Comparison of ENCODE assay signal across 23 cellular contexts in genomic region chr12:46743471-46743870, GRCh38.
"Had no signal": no experiment of that assay in that cellular context is flagged by ENCODE, and none has a peak within 500 bp of the region (broad histone marks: within the 10 kb centered on the region; RNA-seq: fewer than 3 reads in every experiment).

No MANE protein-coding gene starts in this region.

- H3K4me3 ChIP-seq: adrenal gland, SK-N-MC had no signal

- H3K27me3 ChIP-seq: adrenal gland had no signal

- H3K36me3 Mint-ChIP-seq: activated CD4-positive, alpha-beta memory T cell treated with anti-CD3 and anti-CD28 coated beads for 36 hours; activated naive CD4-positive, alpha-beta T cell treated with anti-CD3 and anti-CD28 coated beads, Interleukin-2, amount 10 ng/mL, durations not matched to agents 7 days and 5 days had no signal

- H3K36me3 ChIP-seq: adrenal gland had no signal

- H3K4me3 Mint-ChIP-seq: activated CD4-positive, alpha-beta memory T cell treated with anti-CD3 and anti-CD28 coated beads for 36 hours; activated CD4-positive, alpha-beta T cell treated with anti-CD3 and anti-CD28 coated beads, Interleukin-2, amount 10 ng/mL, durations not matched to agents 7 days and 5 days; activated naive CD4-positive, alpha-beta T cell treated with anti-CD3 and anti-CD28 coated beads, Interleukin-2, amount 10 ng/mL, durations not matched to agents 7 days and 5 days; activated naive CD8-positive, alpha-beta T cell treated with anti-CD3 and anti-CD28 coated beads for 36 hours; activated T-cell treated with anti-CD3 and anti-CD28 coated beads, Interleukin-2, amount 50 U/mL, for 4 hours had no signal

- H3K27me3 Mint-ChIP-seq: activated naive CD8-positive, alpha-beta T cell treated with anti-CD3 and anti-CD28 coated beads for 36 hours had no signal

- DNase-seq: activated CD4-positive, alpha-beta memory T cell treated with anti-CD3 and anti-CD28 coated beads for 36 hours; activated CD4-positive, alpha-beta T cell treated with anti-CD3 and anti-CD28 coated beads, Interleukin-2, amount 10 ng/mL, durations not matched to agents 7 days and 5 days; activated CD4-positive, CD25-positive, alpha-beta regulatory T cell; activated CD8-positive, alpha-beta memory T cell treated with anti-CD3 and anti-CD28 coated beads for 24 hours; activated gamma-delta T cell treated with Interleukin-2 at 50 U/mL for 16 hours; activated naive CD4-positive, alpha-beta T cell treated with anti-CD3 and anti-CD28 coated beads, Interleukin-2, amount 10 ng/mL, durations not matched to agents 7 days and 5 days; activated naive CD8-positive, alpha-beta T cell treated with anti-CD3 and anti-CD28 coated beads for 36 hours; activated T-cell treated with anti-CD3 and anti-CD28 coated beads, Interleukin-2, amount 50 U/mL, for 4 hours; adrenal gland; anterior cingulate cortex; central memory CD4-positive, alpha-beta T cell; KG1; NCI-H1092; NCI-H1417; NCI-H2029; NCI-H2107; NCI-H2171 treated with DMSO at 0.1 percent for 48 hours; NCI-H226; NCI-H526 treated with DMSO at 0.1 percent for 48 hours; NCI-H82; T-helper 1 cell had no signal

- H3K27ac Mint-ChIP-seq: activated CD4-positive, alpha-beta memory T cell treated with anti-CD3 and anti-CD28 coated beads for 36 hours; activated CD4-positive, alpha-beta T cell treated with anti-CD3 and anti-CD28 coated beads, Interleukin-2, amount 10 ng/mL, durations not matched to agents 7 days and 5 days; activated naive CD4-positive, alpha-beta T cell treated with anti-CD3 and anti-CD28 coated beads, Interleukin-2, amount 10 ng/mL, durations not matched to agents 7 days and 5 days; activated naive CD8-positive, alpha-beta T cell treated with anti-CD3 and anti-CD28 coated beads for 36 hours; activated T-helper 2 cell treated with anti-CD3 and anti-CD28 coated beads, Interferon-gamma antibody, Interleukin-2, Interleukin-4, amounts not matched to agents 10 μg/mL and 5 μg/mL and 100 μg/mL, durations not matched to agents 14 hours and 24 hours and 36 hours had no signal

- H3K4me1 Mint-ChIP-seq: activated CD4-positive, alpha-beta T cell treated with anti-CD3 and anti-CD28 coated beads, Interleukin-2, amount 10 ng/mL, durations not matched to agents 7 days and 5 days; activated naive CD4-positive, alpha-beta T cell treated with anti-CD3 and anti-CD28 coated beads, Interleukin-2, amount 10 ng/mL, durations not matched to agents 7 days and 5 days; activated naive CD8-positive, alpha-beta T cell treated with anti-CD3 and anti-CD28 coated beads for 36 hours had no signal
